Comparison of ENCODE assay signal across 21 cellular contexts in the genomic region with DNA sequence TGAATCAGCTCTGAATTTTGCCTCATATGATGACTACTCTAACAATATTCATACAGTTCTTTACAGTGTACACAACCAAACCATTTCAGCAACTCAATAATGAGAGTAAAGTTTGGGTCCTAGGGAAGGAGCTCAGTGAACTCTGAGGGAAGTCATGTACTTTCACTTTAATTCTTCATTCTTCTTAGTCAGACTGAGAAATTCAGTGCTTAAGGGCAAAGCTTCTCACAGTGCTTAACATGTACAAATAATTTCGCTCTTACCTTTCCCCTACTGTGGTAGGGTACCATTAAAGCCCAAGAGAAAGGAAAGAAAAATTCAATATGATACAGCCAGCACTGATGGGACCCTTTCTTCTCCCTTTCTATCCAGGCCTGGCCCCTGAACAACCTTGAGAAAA.
A peak's percentile ranks its signal among the peaks of the same experiment; 100 is the strongest.
DNase-seq lines count a peak whose midpoint lies in the region; ATAC-seq and TF ChIP-seq lines count a peak whose summit lies in the region.
"Had no signal": no experiment of that assay in that cellular context is flagged by ENCODE, and none has a peak within 500 bp of the region (broad histone marks: within the 10 kb centered on the region; RNA-seq: fewer than 3 reads in every experiment).

No MANE protein-coding gene starts in this region.

- peak; percentile 78 for ATAC-seq in GM18519 (IDR thresholded peaks at IDR 0.05; ENCODE audit: low FRiP score, unreplicated experiment)
- peak; percentile 52 for ATAC-seq in GM21447 (IDR thresholded peaks at IDR 0.05; ENCODE audit: unreplicated experiment)
- ATAC-seq in HG02973 (IDR thresholded peaks at IDR 0.05; ENCODE audit: unreplicated experiment): peak; percentile 43
- no peak for ATAC-seq in left lobe of liver
- ATAC-seq: esophagus mucosa had no signal

- no peaks in the 10 kb centered on the region; the same call in 1 of the 2 replicates for H3K27me3 ChIP-seq in OCI-LY3 (ENCODE audit: low read depth, low read length)
- H3K27me3 ChIP-seq: breast epithelium, SJSA1 had no signal

- no peaks in the 10 kb centered on the region for H3K9me3 ChIP-seq in OCI-LY3 (ENCODE audit: insufficient read depth, low read length)
- H3K9me3 ChIP-seq: breast epithelium, SJSA1 had no signal

- no peaks in the 10 kb centered on the region for H3K79me2 ChIP-seq in OCI-LY3 (ENCODE audit: low read length)

- no peaks in the 10 kb centered on the region for H4K20me1 ChIP-seq in OCI-LY3 (ENCODE audit: insufficient read depth, low read length)

- no peaks in the 10 kb centered on the region for H3K36me3 ChIP-seq in OCI-LY3 (replicated peaks; ENCODE audit: low read depth, low read length)
- H3K36me3 ChIP-seq: breast epithelium, SJSA1 had no signal

- peak overlapping the region; percentile 45 for H3K4me3 ChIP-seq in OCI-LY3 (ENCODE audit: low read length)
- H3K4me3 ChIP-seq: breast epithelium, SJSA1 had no signal

- peak overlapping the region; percentile 80 for H3K4me2 ChIP-seq in OCI-LY3 (ENCODE audit: low read length)

- peak overlapping the region; percentile 67 for H3K27ac ChIP-seq in OCI-LY3 (ENCODE audit: low read length)
- H3K27ac ChIP-seq: breast epithelium, SJSA1 had no signal

- peaks cover 55% of the 10 kb centered on the region for H3K4me1 ChIP-seq in OCI-LY3 (ENCODE audit: low read length)
- H3K4me1 ChIP-seq: breast epithelium, SJSA1 had no signal

- H2AFZ ChIP-seq in OCI-LY3 (ENCODE audit: low read depth, low read length): 0 out of 2 replicates have a peak overlapping the region, but pooled peaks have one; percentile 38

- H3K9ac ChIP-seq in OCI-LY3 (ENCODE audit: low read length): no peak overlapping the region; the same call in 1 of the 2 replicates

- TF ChIP-seq CTCF in OCI-LY3 (IDR thresholded peaks at IDR 0.05; ENCODE audit: low read depth, low read length): no peak

- DNase-seq in DMS79 treated with DMSO at 0.1 percent for 48 hours (lab: John Stamatoyannopoulos, UW): no peak
- DNase-seq in NCI-H345 (lab: John Stamatoyannopoulos, UW): no peak
- DNase-seq in left lobe of liver (ENCODE audit: low spot score): no peak
- no peak for DNase-seq in SIG-M5 treated with dmso at 0.1 percent for 504 hours (lab: John Stamatoyannopoulos, UW; ENCODE audit: unreplicated experiment)
- DNase-seq: activated CD4-positive, alpha-beta T cell treated with anti-CD3 and anti-CD28 coated beads, Interleukin-2, amount 50 U/mL, for 4 hours; activated naive CD8-positive, alpha-beta T cell treated with anti-CD3 and anti-CD28 coated beads for 36 hours; activated T-cell treated with anti-CD3 and anti-CD28 coated beads, Interleukin-2, amount 50 U/mL, for 48 hours; AML-193; GDM1; glutamatergic neuron; mesenchymal stem cell; NCI-H1930; NCI-H510A; retina had no signal
